ENCODE assay signal across 3 cellular contexts in genomic region chr12:89150789-89151188, GRCh38.
TF ChIP-seq lines count a peak whose summit lies in the region.

No MANE protein-coding gene starts in this region.

TF ChIP-seq in HEK293, 187 proteins besides CTCF, POLR2A, EP300 and RAD21:
- TF ChIP-seq SETDB1 (IDR thresholded peaks at IDR 0.05; ENCODE audit: insufficient read length, low read length): peak; percentile 40
TF ChIP-seq in HEK293: peak in this region for 1; not testable (repeated sequence) for 186.

TF ChIP-seq in K562, 482 proteins besides CTCF, POLR2A, EP300 and RAD21:
- TF ChIP-seq ZNF431 (CRISPR knock-in tag; IDR thresholded peaks at IDR 0.05): peak; percentile 98

TF ChIP-seq in HepG2, 621 proteins besides CTCF, POLR2A, EP300 and RAD21:
- TF ChIP-seq ZNF431 (CRISPR knock-in tag; IDR thresholded peaks at IDR 0.05; ENCODE audit: borderline replicate concordance, low read depth): 0 out of 2 replicates have a peak, but pooled peaks have one; percentile 30
